Comparison of ENCODE assay signal across 13 cellular contexts in genomic region chr2:176291768-176292393, GRCh38. TPM values are rescaled to one million over a fixed set of nuclear protein-coding genes. Genes with fewer than 3 reads are reported as not detected.
DNase-seq lines count a peak whose midpoint lies in the region; ATAC-seq and TF ChIP-seq lines count a peak whose summit lies in the region.
"Had no signal": no experiment of that assay in that cellular context is flagged by ENCODE, and none has a peak within 500 bp of the region (broad histone marks: within the 10 kb centered on the region; RNA-seq: fewer than 3 reads in every experiment).

No MANE protein-coding gene starts in this region.

- no peak overlapping the region for H3K4me3 ChIP-seq in SK-N-SH (ENCODE audit: low read depth in 2 of 2, low read length in 1 of 2)
- H3K4me3 ChIP-seq in mucosa of descending colon, result no peak overlapping the region
- no peak overlapping the region for H3K4me3 ChIP-seq in MG63
- H3K4me3 ChIP-seq in trophoblast cell (ENCODE audit: low read depth, low read length), result no peak overlapping the region
- H3K4me3 ChIP-seq: heart right ventricle, thyroid gland had no signal

- no peaks in the 10 kb centered on the region for H3K9me3 ChIP-seq in SK-N-SH
- H3K9me3 ChIP-seq in mucosa of descending colon, result no peaks in the 10 kb centered on the region
- no peaks in the 10 kb centered on the region for H3K9me3 ChIP-seq in MG63
- no peaks in the 10 kb centered on the region for H3K9me3 ChIP-seq in trophoblast cell (ENCODE audit: insufficient read depth, low read depth, low read length)
- H3K9me3 ChIP-seq: heart right ventricle, thyroid gland had no signal

- no peaks in the 10 kb centered on the region for H3F3A ChIP-seq in SK-N-SH (replicated peaks; ENCODE audit: insufficient read depth)

- no peak overlapping the region for H4K12ac ChIP-seq in trophoblast cell (ENCODE audit: low read depth, low read length)

- no peak overlapping the region for H3K4ac ChIP-seq in trophoblast cell (ENCODE audit: low read depth, low read length)

- H4K8ac ChIP-seq in trophoblast cell (ENCODE audit: low read depth, low read length), result no peak overlapping the region

- intact Hi-C loops in mucosa of descending colon (cut with DNase I, micrococcal nuclease), result no loop called here

- TF ChIP-seq CTCF in SK-N-SH (IDR thresholded peaks at IDR 0.05) (no peak), mucosa of descending colon (IDR thresholded peaks at IDR 0.05) (no peak)

- H3K9me2 ChIP-seq in SK-N-SH, result no peaks in the 10 kb centered on the region

- no peak overlapping the region for H3K18ac ChIP-seq in trophoblast cell (ENCODE audit: low read length)

- H3K9ac ChIP-seq in SK-N-SH (no peak overlapping the region), trophoblast cell (ENCODE audit: low read length) (no peak overlapping the region)

- H4K20me1 ChIP-seq in SK-N-SH (ENCODE audit: insufficient read depth), result peaks cover 31% of the 10 kb centered on the region

- H4K91ac ChIP-seq in trophoblast cell (ENCODE audit: low read depth, low read length), result no peak overlapping the region

- H2BK5ac ChIP-seq in trophoblast cell (ENCODE audit: low read depth, low read length, poor library complexity), result no peak overlapping the region

- no peaks in the 10 kb centered on the region for H3K27me3 ChIP-seq in SK-N-SH (ENCODE audit: insufficient read depth)
- no peaks in the 10 kb centered on the region for H3K27me3 ChIP-seq in MG63
- no peaks in the 10 kb centered on the region for H3K27me3 ChIP-seq in trophoblast cell (ENCODE audit: insufficient read depth, low read length)
- H3K27me3 ChIP-seq: heart right ventricle, thyroid gland had no signal

- H2AFZ ChIP-seq in SK-N-SH (ENCODE audit: low read depth) (no peak overlapping the region), trophoblast cell (ENCODE audit: insufficient read depth, low read length, poor library complexity) (no peak overlapping the region)

- peaks cover 2 to 8% of the 10 kb centered on the region in 2 experiments for H3K36me3 ChIP-seq in SK-N-SH (replicated peaks in 1 of 2; ENCODE audit: control insufficient read depth in 1 of 2, insufficient read depth in 2 of 2, low read length in 1 of 2)
- no peaks in the 10 kb centered on the region for H3K36me3 ChIP-seq in mucosa of descending colon (ENCODE audit: low read depth)
- no peaks in the 10 kb centered on the region; the same call in 1 of the 2 replicates for H3K36me3 ChIP-seq in MG63
- H3K36me3 ChIP-seq in trophoblast cell (ENCODE audit: control insufficient read depth in 1 of 2, insufficient read depth in 2 of 2, low read length in 2 of 2), result no peaks in the 10 kb centered on the region
- H3K36me3 ChIP-seq: heart right ventricle, thyroid gland had no signal

- no peak overlapping the region for H2BK120ac ChIP-seq in trophoblast cell (ENCODE audit: insufficient read depth, low read length, poor library complexity)

- ATAC-seq in SK-N-SH treated with all-trans-retinoic acid at 6 μM for 48 hours (peak; percentile 39), GM21717 (IDR thresholded peaks at IDR 0.05; ENCODE audit: unreplicated experiment) (peak; percentile 97), HG03457 (IDR thresholded peaks at IDR 0.05; ENCODE audit: unreplicated experiment) (peak; percentile 71), mucosa of descending colon (peak; percentile 85)
- ATAC-seq: sciatic nerve had no signal

- POLR2A ChIA-PET in SK-N-SH (lab: Yijun Ruan, JAX), result no interaction called here

- CTCF ChIA-PET in SK-N-SH (lab: Yijun Ruan, JAX), result no interaction called here

- no peak for TF ChIP-seq RAD21 in SK-N-SH (IDR thresholded peaks at IDR 0.05; ENCODE audit: low read length)

- no peak overlapping the region for H3K4me2 ChIP-seq in SK-N-SH
- no peak overlapping the region for H3K4me2 ChIP-seq in trophoblast cell (ENCODE audit: low read length)

- no peak overlapping the region for H3K14ac ChIP-seq in trophoblast cell (ENCODE audit: low read length)

- DNase-seq in SK-N-SH, result no peak
- DNase-seq in mucosa of descending colon, result no peak
- DNase-seq in MG63, result no peak
- DNase-seq in trophoblast cell, result no peak
- DNase-seq in stimulated activated CD4-positive, alpha-beta T cell treated with anti-CD3 and anti-CD28 coated beads, Interleukin-2, amount 100 ng/mL, for 48 hours, result no peak
- DNase-seq: ACHN, heart right ventricle had no signal

- H2AK5ac ChIP-seq in trophoblast cell (ENCODE audit: low read length), result no peak overlapping the region

- H3K79me1 ChIP-seq in trophoblast cell (ENCODE audit: low read length), result no peaks in the 10 kb centered on the region

- H2BK12ac ChIP-seq in trophoblast cell (ENCODE audit: low read length), result no peak overlapping the region

- no peak overlapping the region for H3K23ac ChIP-seq in trophoblast cell (ENCODE audit: low read length)

- no peak for TF ChIP-seq EP300 in SK-N-SH (IDR thresholded peaks at IDR 0.05; ENCODE audit: borderline replicate concordance in 1 of 2, low read depth in 1 of 2, low read length in 1 of 2)

- peaks cover 78% of the 10 kb centered on the region for H3K79me2 ChIP-seq in SK-N-SH (ENCODE audit: insufficient read depth)
- H3K79me2 ChIP-seq in trophoblast cell (ENCODE audit: control insufficient read depth, insufficient read depth, low read length, poor library complexity), result no peaks in the 10 kb centered on the region

- peaks cover 10 to 13% of the 10 kb centered on the region in 2 experiments; a peak in 3 of 4 replicates for H3K4me1 ChIP-seq in SK-N-SH (ENCODE audit: control insufficient read depth in 1 of 2, insufficient read depth in 2 of 2, low read depth in 1 of 2, low read length in 1 of 2)
- H3K4me1 ChIP-seq in mucosa of descending colon (ENCODE audit: low read depth), result peaks cover 8% of the 10 kb centered on the region
- no peaks in the 10 kb centered on the region for H3K4me1 ChIP-seq in trophoblast cell (ENCODE audit: control insufficient read depth in 1 of 2, insufficient read depth in 2 of 2, low read length in 2 of 2)

- H3K27ac ChIP-seq in SK-N-SH (ENCODE audit: low read depth in 2 of 2, low read length in 1 of 2) (no peak overlapping the region; a peak in 1 of 4 replicates), trophoblast cell (ENCODE audit: low read depth, low read length) (no peak overlapping the region)
- H3K27ac ChIP-seq: heart right ventricle, HL-60, thyroid gland had no signal

TF ChIP-seq in SK-N-SH treated with all-trans-retinoic acid at 6 μM for 48 hours, 23 proteins besides CTCF, POLR2A, EP300 and RAD21:
- TF ChIP-seq ISL1 (CRISPR knock-in tag; IDR thresholded peaks at IDR 0.05) (no peak), PPARA (CRISPR knock-in tag; IDR thresholded peaks at IDR 0.05; ENCODE audit: borderline replicate concordance) (no peak), CREB5 (CRISPR knock-in tag; IDR thresholded peaks at IDR 0.05; ENCODE audit: low read depth) (no peak), RARB (CRISPR knock-in tag; IDR thresholded peaks at IDR 0.05) (no peak), SNAI2 (CRISPR knock-in tag; IDR thresholded peaks at IDR 0.05) (no peak), ZC3H10 (CRISPR knock-in tag; IDR thresholded peaks at IDR 0.05) (no peak), ESRRG (CRISPR knock-in tag; IDR thresholded peaks at IDR 0.05) (no peak)
TF ChIP-seq in SK-N-SH treated with all-trans-retinoic acid at 6 μM for 48 hours: peak in this region for 0.

TF ChIP-seq in SK-N-SH, 30 proteins besides CTCF, POLR2A, EP300 and RAD21 (continues in another document):
- TF ChIP-seq CHD2 (IDR thresholded peaks at IDR 0.05; ENCODE audit: low read length, partially characterized antibody) (no peak), TCF12 (IDR thresholded peaks at IDR 0.05) (no peak), REST (IDR thresholded peaks at IDR 0.05; ENCODE audit: low read depth, low read length) (no peak), SMC3 (IDR thresholded peaks at IDR 0.05; ENCODE audit: low read depth, low read length) (no peak), ELF1 (IDR thresholded peaks at IDR 0.05) (no peak), GATA2 (CRISPR knock-in tag; IDR thresholded peaks at IDR 0.05) (no peak), PBX3 (IDR thresholded peaks at IDR 0.05) (no peak), RFX5 (IDR thresholded peaks at IDR 0.05; ENCODE audit: low read length) (no peak)

RNA-seq across cellular contexts. Expression of gene MTX2, which starts 22.6 kb away (rescaled TPM):
- polyA plus RNA-seq in SK-N-SH (2012; rRNA removed), result 44.4 and 61.9 TPM in 2 replicates
- 69.6 and 82.8 TPM in 2 replicates for polyA plus RNA-seq in SK-N-SH (2012; cell fraction: cytosol; rRNA removed)
- 21.1 and 45.0 TPM in 2 replicates for polyA plus RNA-seq in SK-N-SH (2012; cell fraction: nucleus; rRNA removed)
- total RNA-seq in mucosa of descending colon, result 10 to 100 TPM; 27.5 to 29.9 (median 29.8) TPM
- total RNA-seq in MG63 (2014; rRNA removed; shearing (Covaris generic); ENCODE audit: low replicate concordance), result 34.8 and 40.6 TPM in 2 replicates
- polyA plus RNA-seq in trophoblast cell (2013), result 22.4 and 22.9 TPM in 2 replicates

Comparison
In these comparisons a context has a peak if more than half of its experiments do, and no peak if none do; other contexts are left out.
1. ATAC-seq: peak in every context shown above with its lines; median percentile 97 in GM21717; 85 in mucosa of descending colon; 71 in HG03457; 39 in SK-N-SH treated with all-trans-retinoic acid at 6 μM for 48 hours.